ENCODE assay signal across 8 cellular contexts in genomic region chr2:42132966-42133641, GRCh38. TPM values are rescaled to one million over a fixed set of nuclear protein-coding genes. Genes with fewer than 3 reads are reported as not detected.
A peak's percentile ranks its signal among the peaks of the same experiment; 100 is the strongest.
DNase-seq lines count a peak whose midpoint lies in the region; ATAC-seq and TF ChIP-seq lines count a peak whose summit lies in the region.

No MANE protein-coding gene starts in this region.

- peak; percentile 69 for ATAC-seq in GM19023 (IDR thresholded peaks at IDR 0.05; ENCODE audit: unreplicated experiment)
- peak; percentile 89 for ATAC-seq in HG03175 (IDR thresholded peaks at IDR 0.05; ENCODE audit: unreplicated experiment)

- DNase-seq in AG09309 (ENCODE audit: low read depth) = peak; percentile 90
- DNase-seq in NCI-H524 treated with DMSO at 0.1 percent for 48 hours (lab: John Stamatoyannopoulos, UW) = peak; percentile 91
- DNase-seq in activated CD4-positive, alpha-beta T cell treated with anti-CD3 and anti-CD28 coated beads, Interleukin-2, amount 50 U/mL, for 48 hours = peak; percentile 84 to 88
- DNase-seq in dermis microvascular lymphatic vessel endothelial cell (ENCODE audit: low read depth in 2 of 2) = peak; percentile 71 to 93
- DNase-seq in medulla oblongata (ENCODE audit: extremely low spot score) = peak; percentile 57
- peak; percentile 69 to 82 (median 75) for DNase-seq in stimulated activated CD4-positive, alpha-beta T cell treated with anti-CD3 and anti-CD28 coated beads, TNF-alpha, amount 100 ng/mL, for 48 hours (ENCODE audit: low read depth in 3 of 3)

- peak overlapping the region; percentile 0; the same call in 1 of the 2 replicates for H3K4me3 ChIP-seq in AG09309 (ENCODE audit: control insufficient read depth, low read depth, low read length)

- no peak for TF ChIP-seq CTCF in AG09309 (IDR thresholded peaks at IDR 0.05; ENCODE audit: control insufficient read depth, insufficient read depth, low read depth, low read length, missing control alignments)

RNA-seq across cellular contexts. Expression of gene EML4, which starts 36.0 kb away (rescaled TPM):
- 14.2 and 18.1 TPM in 2 replicates for total RNA-seq in dermis microvascular lymphatic vessel endothelial cell

Comparison
In these comparisons a context has a peak if more than half of its experiments do, and no peak if none do; other contexts are left out.
1. Peak in every context shown above with its lines: DNase-seq, ATAC-seq and H3K4me3 ChIP-seq.